In genomic region chr12:50079771-50080170, GRCh38 we compare ENCODE assay signal across 26 cellular contexts. TPM values are rescaled to one million over a fixed set of nuclear protein-coding genes. Genes with fewer than 3 reads are reported as not detected.
"Had no signal": no experiment of that assay in that cellular context is flagged by ENCODE, and none has a peak within 500 bp of the region (broad histone marks: within the 10 kb centered on the region; RNA-seq: fewer than 3 reads in every experiment).

No MANE protein-coding gene starts in this region.

- DNase-seq: activated CD4-positive, alpha-beta T cell treated with anti-CD3 and anti-CD28 coated beads for 48 hours; activated CD4-positive, alpha-beta T cell treated with anti-CD3 and anti-CD28 coated beads, Interleukin-2, amount 50 U/mL, for 4 hours; activated CD4-positive, CD25-positive, alpha-beta regulatory T cell treated with anti-CD3 and anti-CD28 coated beads, Interleukin-2, amount 50 U/mL, for 72 hours; activated CD8-positive, alpha-beta memory T cell treated with anti-CD3 and anti-CD28 coated beads, Interleukin-2, amount 50 U/mL, for 48 hours; activated CD8-positive, alpha-beta T cell treated with anti-CD3 and anti-CD28 coated beads, Interleukin-2, amount 10 ng/mL, durations not matched to agents 7 days and 5 days; activated naive CD4-positive, alpha-beta T cell treated with anti-CD3 and anti-CD28 coated beads, Interleukin-2, amount 50 U/mL, for 16 hours; activated naive CD8-positive, alpha-beta T cell treated with anti-CD3 and anti-CD28 coated beads, Interleukin-2, amount 10 ng/mL, durations not matched to agents 7 days and 5 days; activated T-cell treated with anti-CD3 and anti-CD28 coated beads, Interleukin-2, amount 50 U/mL, for 1 hour; adrenal gland; anterior cingulate cortex; MG63; NCI-H1105; NCI-H1436 treated with DMSO at 0.1 percent for 48 hours; NCI-H187; NCI-H2081; NCI-H2227 treated with DMSO at 0.1 percent for 48 hours; NCI-H446 treated with DMSO at 0.1 percent for 48 hours; NCI-H526; NCI-H82; RPMI8226; SW 1271 had no signal

- H3K9me3 ChIP-seq: adrenal gland, MG63 had no signal

- H3K27ac Mint-ChIP-seq: activated CD8-positive, alpha-beta T cell treated with anti-CD3 and anti-CD28 coated beads, Interleukin-2, amount 10 ng/mL, durations not matched to agents 7 days and 5 days; activated naive CD8-positive, alpha-beta T cell treated with anti-CD3 and anti-CD28 coated beads, Interleukin-2, amount 10 ng/mL, durations not matched to agents 7 days and 5 days; WTC11 had no signal

- H3K36me3 ChIP-seq: adrenal gland, MG63 had no signal

- H3K9me3 Mint-ChIP-seq: activated naive CD8-positive, alpha-beta T cell treated with anti-CD3 and anti-CD28 coated beads, Interleukin-2, amount 10 ng/mL, durations not matched to agents 7 days and 5 days; IgD-negative memory B cell; WTC11 had no signal

- H3K4me3 Mint-ChIP-seq: activated CD8-positive, alpha-beta T cell treated with anti-CD3 and anti-CD28 coated beads, Interleukin-2, amount 10 ng/mL, durations not matched to agents 7 days and 5 days; activated naive CD8-positive, alpha-beta T cell treated with anti-CD3 and anti-CD28 coated beads, Interleukin-2, amount 10 ng/mL, durations not matched to agents 7 days and 5 days; WTC11 had no signal

- H3K4me3 ChIP-seq: adrenal gland, MG63, SK-N-MC had no signal

- H3K27me3 ChIP-seq: adrenal gland, MG63 had no signal

- ATAC-seq: activated CD8-positive, alpha-beta T cell treated with anti-CD3 and anti-CD28 coated beads, Interleukin-2, amount 10 ng/mL, durations not matched to agents 7 days and 5 days; Panc1; Right ventricle myocardium inferior; WTC11 had no signal

- H3K36me3 Mint-ChIP-seq: IgD-negative memory B cell, WTC11 had no signal

- H3K27ac ChIP-seq: adrenal gland, SK-N-MC had no signal

- H3K27me3 Mint-ChIP-seq: activated naive CD8-positive, alpha-beta T cell treated with anti-CD3 and anti-CD28 coated beads, Interleukin-2, amount 10 ng/mL, durations not matched to agents 7 days and 5 days had no signal

RNA-seq across cellular contexts. Expression of gene ASIC1, which starts 22.4 kb away (rescaled TPM):
- polyA plus RNA-seq: IgD-negative memory B cell had no signal

RNA-seq across cellular contexts. Expression of gene GPD1, which starts 24.0 kb away (rescaled TPM):
- polyA plus RNA-seq: IgD-negative memory B cell had no signal
